Comparison of ENCODE assay signal across 23 cellular contexts in genomic region chr11:32136654-32137053, GRCh38. TPM values are rescaled to one million over a fixed set of nuclear protein-coding genes. Genes with fewer than 3 reads are reported as not detected.
A peak's percentile ranks its signal among the peaks of the same experiment; 100 is the strongest.
DNase-seq lines count a peak whose midpoint lies in the region; FAIRE-seq and TF ChIP-seq lines count a peak whose summit lies in the region.
"Had no signal": no experiment of that assay in that cellular context is flagged by ENCODE, and none has a peak within 500 bp of the region (broad histone marks: within the 10 kb centered on the region; RNA-seq: fewer than 3 reads in every experiment).

No MANE protein-coding gene starts in this region.

- H3K27ac ChIP-seq in PC-9 (peak overlapping the region; percentile 67), mesenchymal stem cell (ENCODE audit: low read length, poor library complexity, severe bottlenecking) (peak overlapping the region; percentile 39), suprapubic skin (no peak overlapping the region)
- H3K27ac ChIP-seq: tibial nerve had no signal

- 83% methylated on average over 2 of the region's 3 CpGs for WGBS in mesenchymal stem cell
- WGBS in suprapubic skin = 84% methylated on average over 3 of the region's 3 CpGs

- H3K18ac ChIP-seq in mesenchymal stem cell (ENCODE audit: low read depth in 1 of 2, low read length in 2 of 2) = no peak overlapping the region

- peak overlapping the region; percentile 15; the same call in 1 of the 2 replicates for H3K4me2 ChIP-seq in PC-9
- H3K4me2 ChIP-seq in mesenchymal stem cell (ENCODE audit: low read length, poor library complexity, severe bottlenecking) = no peak overlapping the region

- no peak overlapping the region for H2AFZ ChIP-seq in PC-9
- H2AFZ ChIP-seq in mesenchymal stem cell (ENCODE audit: low read depth, low read length) = no peak overlapping the region

- H2BK12ac ChIP-seq in mesenchymal stem cell (ENCODE audit: low read length in 2 of 2) = no peak overlapping the region

- peaks cover 11% of the 10 kb centered on the region for H3F3A ChIP-seq in PC-9 (ENCODE audit: insufficient read depth, low read depth)

- BruUV-seq in PC-9 (replicated peaks; lab: Mats Ljungman, UMichigan) = no TSS peak

- H3K36me3 ChIP-seq in PC-9 (ENCODE audit: low read depth) = no peaks in the 10 kb centered on the region
- no peaks in the 10 kb centered on the region for H3K36me3 ChIP-seq in bronchial epithelial cell (ENCODE audit: control insufficient read depth, insufficient read depth, low read length)
- H3K36me3 ChIP-seq in mesenchymal stem cell (ENCODE audit: control insufficient read depth in 1 of 2, insufficient read depth in 2 of 2, low read depth in 1 of 2, low read length in 2 of 2) = no peaks in the 10 kb centered on the region
- no peaks in the 10 kb centered on the region for H3K36me3 ChIP-seq in suprapubic skin
- H3K36me3 ChIP-seq: HAP-1, tibial nerve had no signal

- H3K14ac ChIP-seq in mesenchymal stem cell (ENCODE audit: low read length in 2 of 2) = no peak overlapping the region

- peak overlapping the region; percentile 11 for H2AK5ac ChIP-seq in mesenchymal stem cell (ENCODE audit: low read length, severe bottlenecking)

- no peak overlapping the region for H4K91ac ChIP-seq in mesenchymal stem cell (ENCODE audit: low read length)

- TF ChIP-seq EP300 in suprapubic skin (IDR thresholded peaks at IDR 0.05) = no peak

- DNase-seq in AG08396 (ENCODE audit: low spot score) (peak; percentile 14), PC-9 (no peak), bronchial epithelial cell (ENCODE audit: low read depth) (peak; percentile 2), mesenchymal stem cell (no peak), mesenteric fat pad (ENCODE audit: low spot score) (no peak), DMS53 (lab: John Stamatoyannopoulos, UW) (no peak), suprapubic skin (ENCODE audit: low spot score in 2 of 2) (no peak), anterior cingulate cortex (lab: John Stamatoyannopoulos, UW) (no peak)
- DNase-seq: activated CD4-positive, alpha-beta T cell treated with anti-CD3 and anti-CD28 coated beads for 36 hours; activated naive CD4-positive, alpha-beta T cell treated with Interleukin-2 at 50 U/mL for 16 hours; activated T-cell treated with anti-CD3 and anti-CD28 coated beads, Interleukin-2, amount 50 U/mL, for 48 hours; amygdala; cerebellar nuclear complex; effector CD4-positive, alpha-beta T cell; naive B cell; NCI-H187; SHP77; stimulated activated CD4-positive, alpha-beta T cell treated with anti-CD3 and anti-CD28 coated beads, Interleukin-12 subunit alpha, Interleukin-12 subunit beta, amount 100 ng/mL, for 4 hours; stimulated activated CD4-positive, alpha-beta T cell treated with anti-CD3 and anti-CD28 coated beads, Interleukin-4, amount 100 ng/mL, for 4 hours; T-helper 1 cell had no signal

- no peak overlapping the region for H4K8ac ChIP-seq in mesenchymal stem cell (ENCODE audit: low read length)

- H3K9me3 ChIP-seq in PC-9 (ENCODE audit: insufficient read depth, low read depth) (peaks cover 5% of the 10 kb centered on the region; the same call in 1 of the 2 replicates), mesenchymal stem cell (ENCODE audit: control insufficient read depth, low read length) (no peaks in the 10 kb centered on the region), suprapubic skin (no peaks in the 10 kb centered on the region)
- H3K9me3 ChIP-seq: HAP-1, tibial nerve had no signal

- no peaks in the 10 kb centered on the region for H3K79me2 ChIP-seq in PC-9 (ENCODE audit: low read depth)

- POLR2A ChIA-PET in PC-9 (lab: Charles Lee; ENCODE audit: unreplicated experiment) = no interaction called here

- peaks cover 20% of the 10 kb centered on the region for H3K4me1 ChIP-seq in PC-9 (replicated peaks; ENCODE audit: insufficient read depth)
- peaks cover 4% of the 10 kb centered on the region for H3K4me1 ChIP-seq in mesenchymal stem cell (ENCODE audit: control insufficient read depth, insufficient read depth, low read depth, low read length)
- no peaks in the 10 kb centered on the region for H3K4me1 ChIP-seq in suprapubic skin
- H3K4me1 ChIP-seq: HAP-1, tibial nerve had no signal

- no peak overlapping the region for H2BK5ac ChIP-seq in mesenchymal stem cell (ENCODE audit: low read depth, low read length, poor library complexity, severe bottlenecking)

- no peak overlapping the region for H3K23ac ChIP-seq in mesenchymal stem cell (ENCODE audit: low read length in 2 of 2)

- H3K4ac ChIP-seq in mesenchymal stem cell (ENCODE audit: low read depth in 1 of 2, low read length in 2 of 2) = no peak overlapping the region

- TF ChIP-seq CTCF in PC-9 (conservative IDR thresholded peaks at IDR 0.05) = no peak
- no peak for TF ChIP-seq CTCF in bronchial epithelial cell (IDR thresholded peaks at IDR 0.05; ENCODE audit: insufficient read depth, low read length, severe bottlenecking)
- no peak for TF ChIP-seq CTCF in suprapubic skin (IDR thresholded peaks at IDR 0.05)

- H3K27me3 ChIP-seq in PC-9 (ENCODE audit: insufficient read depth, low read depth) (no peaks in the 10 kb centered on the region), bronchial epithelial cell (ENCODE audit: control insufficient read depth, insufficient read depth, low read length) (no peaks in the 10 kb centered on the region), mesenchymal stem cell (ENCODE audit: control insufficient read depth in 1 of 2, insufficient read depth in 1 of 2, low read length in 2 of 2) (no peaks in the 10 kb centered on the region), suprapubic skin (no peaks in the 10 kb centered on the region)
- H3K27me3 ChIP-seq: tibial nerve had no signal

- H3K9me2 ChIP-seq in PC-9 (ENCODE audit: insufficient read depth) = 0 out of 2 replicates have a peak, but pooled peaks cover 3% of the 10 kb centered on the region

- FAIRE-seq in bronchial epithelial cell (lab: Jason Lieb, UNC) = no peak
- FAIRE-seq: G401.6 had no signal

- H2BK15ac ChIP-seq in mesenchymal stem cell (ENCODE audit: low read depth, poor library complexity, severe bottlenecking) = no peak overlapping the region

- H3K79me1 ChIP-seq in mesenchymal stem cell (replicated peaks; ENCODE audit: low read length, poor library complexity, severe bottlenecking) = no peaks in the 10 kb centered on the region

- peak overlapping the region; percentile 51 for H3K9ac ChIP-seq in mesenchymal stem cell (ENCODE audit: low read length)

- no peak overlapping the region for H2BK120ac ChIP-seq in mesenchymal stem cell (ENCODE audit: low read depth, low read length)

- H3K4me3 ChIP-seq in PC-9 (no peak overlapping the region), bronchial epithelial cell (ENCODE audit: low read depth, low read length) (no peak overlapping the region), mesenchymal stem cell (ENCODE audit: insufficient read depth in 1 of 2, low read depth in 1 of 2, low read length in 2 of 2) (no peak overlapping the region), suprapubic skin (no peak overlapping the region)
- H3K4me3 ChIP-seq: HAP-1, tibial nerve had no signal

- CTCF ChIA-PET in PC-9 (lab: Charles Lee) = no interaction called here

- TF ChIP-seq POLR2A in suprapubic skin (IDR thresholded peaks at IDR 0.05) = no peak

- no peaks in the 10 kb centered on the region for H4K20me1 ChIP-seq in PC-9 (ENCODE audit: insufficient read depth)

- intact Hi-C loops in PC-9 (cut with micrococcal nuclease; ENCODE audit: unreplicated experiment) = loop anchor here (2.0 kb wide), 1 partner anchor 48 kb away; no protein-coding TSS in a partner anchor

RNA-seq across cellular contexts. Expression of gene RCN1, which starts 45.8 kb away (rescaled TPM):
- total RNA-seq in PC-9 (2021) (206 and 211 TPM in 2 replicates), bronchial epithelial cell (107 and 113 TPM in 2 replicates), mesenteric fat pad (133 TPM), suprapubic skin (10 to 100 TPM; 19.7 to 29.0 (median 27.2) TPM)
- 505 TPM for polyA plus RNA-seq in mesenchymal stem cell (2013, experiment 1 of 2)
- 505 TPM for polyA plus RNA-seq in mesenchymal stem cell (2013, experiment 2 of 2)

Comparison
In these comparisons a context has a peak if more than half of its experiments do, and no peak if none do; other contexts are left out.
1. DNase-seq: peak in AG08396 (single experiment) and bronchial epithelial cell (single experiment); none in PC-9 (0 of 2), mesenchymal stem cell (single experiment), mesenteric fat pad (single experiment), DMS53 (single experiment), suprapubic skin (0 of 2) and anterior cingulate cortex (0 of 58).